19 cellular contexts compared by ENCODE assay signal in the genomic region with DNA sequence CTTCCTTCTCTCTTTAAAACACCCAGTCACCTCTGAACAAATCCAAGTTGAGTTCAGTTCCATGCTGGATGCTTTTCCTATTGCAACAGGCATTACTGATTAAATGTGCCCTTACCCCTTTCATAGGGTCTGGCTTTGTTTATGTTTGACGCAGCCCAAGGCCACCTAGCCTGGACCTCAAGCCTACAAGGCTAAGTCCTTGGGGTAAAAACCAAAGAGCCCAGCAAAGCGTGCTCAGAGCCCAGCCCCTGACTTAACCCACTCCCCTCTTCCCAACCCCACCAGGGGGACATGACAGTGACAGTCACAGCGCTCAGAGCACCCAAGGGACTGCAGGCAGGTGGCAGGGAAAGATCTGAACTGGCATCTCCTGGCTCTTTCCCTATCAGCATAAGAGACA.
A peak's percentile ranks its signal among the peaks of the same experiment; 100 is the strongest.
DNase-seq lines count a peak whose midpoint lies in the region; TF ChIP-seq lines count a peak whose summit lies in the region.
"Had no signal": no experiment of that assay in that cellular context is flagged by ENCODE, and none has a peak within 500 bp of the region (broad histone marks: within the 10 kb centered on the region; RNA-seq: fewer than 3 reads in every experiment).

No MANE protein-coding gene starts in this region.

- no peak for TF ChIP-seq POLR2A in sigmoid colon (IDR thresholded peaks at IDR 0.05)
- TF ChIP-seq POLR2A in testis (IDR thresholded peaks at IDR 0.05), result no peak

- H3K27ac ChIP-seq in BLaER1 treated with 17β-estradiol and CSF1 and Interleukin-3, amounts not matched to agents 10 nM and 100 nM, result peak overlapping the region in 9 of 11 experiments; percentile 21 to 68 (median 55); a peak in 16 of 22 replicates
- peak overlapping the region; percentile 37 for H3K27ac ChIP-seq in hepatocyte
- peak overlapping the region in 3 of 4 donors; percentile 68 to 84 (median 70) for H3K27ac ChIP-seq in sigmoid colon
- H3K27ac ChIP-seq in testis, result peak overlapping the region in 1 of 2 donors; percentile 70
- H3K27ac ChIP-seq: brain microvascular endothelial cell, HL-60 had no signal

- no peaks in the 10 kb centered on the region for H3K9me3 ChIP-seq in BLaER1 treated with 17β-estradiol and CSF1 and Interleukin-3, amounts not matched to agents 10 nM and 100 nM (replicated peaks in 1 of 11)
- no peaks in the 10 kb centered on the region for H3K9me3 ChIP-seq in hepatocyte (ENCODE audit: low read depth)
- no peaks in the 10 kb centered on the region for H3K9me3 ChIP-seq in sigmoid colon
- H3K9me3 ChIP-seq in testis, result no peaks in the 10 kb centered on the region
- H3K9me3 ChIP-seq: HAP-1 had no signal

- no peaks in the 10 kb centered on the region for H3K9me2 ChIP-seq in hepatocyte (replicated peaks; ENCODE audit: insufficient read depth)

- H3K4me2 ChIP-seq in BLaER1 treated with 17β-estradiol and CSF1 and Interleukin-3, amounts not matched to agents 10 nM and 100 nM, result peak overlapping the region; percentile 52 to 79 (median 69)
- H3K4me2 ChIP-seq in hepatocyte, result peak overlapping the region; percentile 44

- 88% methylated on average over 3 of the region's 3 CpGs for WGBS in hepatocyte (ENCODE audit: low lambda C conversion rate, missing lambda C conversion rate)
- 22 to 68% methylated on average over 3 of the region's 3 CpGs for WGBS in sigmoid colon, 2 donors
- 46 to 58% methylated on average over 3 of the region's 3 CpGs for WGBS in testis, 2 donors

- H3K36me3 ChIP-seq in BLaER1 treated with 17β-estradiol and CSF1 and Interleukin-3, amounts not matched to agents 10 nM and 100 nM, result peaks cover 0 to 11% (median 0%) of the 10 kb centered on the region in 11 experiments; a peak in 4 of 22 replicates
- H3K36me3 ChIP-seq in hepatocyte (replicated peaks; ENCODE audit: insufficient read depth, low read depth) (no peaks in the 10 kb centered on the region), sigmoid colon (no peaks in the 10 kb centered on the region), testis (ENCODE audit: low read depth, missing control alignments) (no peaks in the 10 kb centered on the region)
- H3K36me3 ChIP-seq: brain microvascular endothelial cell, HAP-1 had no signal

- intact Hi-C loops in sigmoid colon (cut with DNase I) (loop anchor here (5.0 kb wide), 1 partner anchor 37 kb away; no protein-coding TSS in a partner anchor), testis (cut with DNase I; ENCODE audit: low total_unique reads) (no loop called here)

- DNase-seq in NCI-H2171 treated with DMSO at 0.1 percent for 48 hours (lab: John Stamatoyannopoulos, UW), result peak; percentile 49
- no peak for DNase-seq in hepatocyte (ENCODE audit: low spot score)
- no peak for DNase-seq in sigmoid colon
- no peak for DNase-seq in islet precursor cell
- no peak for DNase-seq in activated T-cell treated with anti-CD3 and anti-CD28 coated beads, Interleukin-2, amount 50 U/mL, for 48 hours
- no peak for DNase-seq in testis
- DNase-seq: activated CD4-positive, alpha-beta memory T cell treated with anti-CD3 and anti-CD28 coated beads, Interleukin-2, amount 10 ng/mL, durations not matched to agents 7 days and 5 days; activated CD4-positive, CD25-positive, alpha-beta regulatory T cell treated with anti-CD3 and anti-CD28 coated beads, Interleukin-2, amount 50 U/mL, for 72 hours; brain microvascular endothelial cell; CD8-positive, alpha-beta memory T cell; NCI-H1417 treated with DMSO at 0.1 percent for 48 hours; NCI-H526; SIG-M5; stimulated activated CD4-positive, alpha-beta T cell treated with anti-CD3 and anti-CD28 coated beads, Interleukin-4, amount 100 ng/mL, for 4 hours; stimulated activated naive CD4-positive, alpha-beta T cell treated with Interleukin-2 at 50 U/mL for 16 hours had no signal

- peak overlapping the region in 5 of 11 experiments; percentile 3 to 30 (median 13); a peak in 3 of 22 replicates for H3K9ac ChIP-seq in BLaER1 treated with 17β-estradiol and CSF1 and Interleukin-3, amounts not matched to agents 10 nM and 100 nM

- TF ChIP-seq CTCF in hepatocyte (IDR thresholded peaks at IDR 0.05; ENCODE audit: poor library complexity), result no peak
- no peak for TF ChIP-seq CTCF in sigmoid colon (IDR thresholded peaks at IDR 0.05)
- no peak for TF ChIP-seq CTCF in testis (IDR thresholded peaks at IDR 0.05)

- H2AFZ ChIP-seq in hepatocyte, result no peak overlapping the region

- no peak for TF ChIP-seq EP300 in sigmoid colon (IDR thresholded peaks at IDR 0.05)

- H3K4me3 ChIP-seq in BLaER1 treated with 17β-estradiol and CSF1 and Interleukin-3, amounts not matched to agents 10 nM and 100 nM, result no peak overlapping the region
- H3K4me3 ChIP-seq in hepatocyte (no peak overlapping the region), sigmoid colon (no peak overlapping the region), testis (no peak overlapping the region)
- H3K4me3 ChIP-seq: HAP-1, lung had no signal

- H4K20me1 ChIP-seq in BLaER1 treated with 17β-estradiol and CSF1 and Interleukin-3, amounts not matched to agents 10 nM and 100 nM, result peaks cover 0 to 45% (median 4%) of the 10 kb centered on the region in 11 experiments; a peak in 5 of 22 replicates
- H4K20me1 ChIP-seq in hepatocyte (ENCODE audit: insufficient read depth, poor library complexity, severe bottlenecking), result no peaks in the 10 kb centered on the region

- H3K4me1 ChIP-seq in BLaER1 treated with 17β-estradiol and CSF1 and Interleukin-3, amounts not matched to agents 10 nM and 100 nM, result peaks cover 56 to 91% (median 72%) of the 10 kb centered on the region in 10 experiments
- H3K4me1 ChIP-seq in hepatocyte (ENCODE audit: insufficient read depth) (peaks cover 28% of the 10 kb centered on the region), sigmoid colon (peaks cover 0 to 45% (median 39%) of the 10 kb centered on the region in 4 donors), testis (peaks cover 16% of the 10 kb centered on the region)
- H3K4me1 ChIP-seq: HAP-1 had no signal

- H3K27me3 ChIP-seq in BLaER1 treated with 17β-estradiol and CSF1 and Interleukin-3, amounts not matched to agents 10 nM and 100 nM, result no peaks in the 10 kb centered on the region
- no peaks in the 10 kb centered on the region for H3K27me3 ChIP-seq in hepatocyte
- no peaks in the 10 kb centered on the region for H3K27me3 ChIP-seq in sigmoid colon
- H3K27me3 ChIP-seq in testis, result no peaks in the 10 kb centered on the region
- H3K27me3 ChIP-seq: brain microvascular endothelial cell had no signal

- peaks cover 15% of the 10 kb centered on the region for H3K79me2 ChIP-seq in hepatocyte
